In genomic region chr11:119567667-119568582, GRCh38 we compare ENCODE assay signal across 9 cellular contexts.
DNase-seq lines count a peak whose midpoint lies in the region; ATAC-seq and TF ChIP-seq lines count a peak whose summit lies in the region.
"Had no signal": no experiment of that assay in that cellular context is flagged by ENCODE, and none has a peak within 500 bp of the region (broad histone marks: within the 10 kb centered on the region; RNA-seq: fewer than 3 reads in every experiment).

No MANE protein-coding gene starts in this region.

- DNase-seq in activated B cell treated with CpG ODN at 0.5 μM for 24 hours (no peak), left lung (no peak), GF-D8 (lab: John Stamatoyannopoulos, UW) (no peak)
- no peak for DNase-seq in activated CD4-positive, alpha-beta memory T cell treated with anti-CD3 and anti-CD28 coated beads, Interleukin-2, amount 10 ng/mL, durations not matched to agents 7 days and 5 days
- DNase-seq in activated effector memory CD4-positive, alpha-beta T cell treated with Interleukin-2 at 50 U/mL for 16 hours: no peak

- H3K4me3 Mint-ChIP-seq in activated B cell treated with CpG ODN at 0.5 μM for 24 hours: no peak overlapping the region
- H3K4me3 Mint-ChIP-seq in activated CD4-positive, alpha-beta memory T cell treated with anti-CD3 and anti-CD28 coated beads, Interleukin-2, amount 10 ng/mL, durations not matched to agents 7 days and 5 days: no peak overlapping the region

- no peaks in the 10 kb centered on the region for H3K4me1 Mint-ChIP-seq in activated B cell treated with CpG ODN at 0.5 μM for 24 hours
- H3K4me1 Mint-ChIP-seq in activated CD4-positive, alpha-beta memory T cell treated with anti-CD3 and anti-CD28 coated beads, Interleukin-2, amount 10 ng/mL, durations not matched to agents 7 days and 5 days: no peaks in the 10 kb centered on the region

- no peaks in the 10 kb centered on the region for H3K36me3 ChIP-seq in left lung

- no peak for TF ChIP-seq CTCF in activated B cell treated with CpG ODN at 0.5 μM for 24 hours (IDR thresholded peaks at IDR 0.05)
- no peak for TF ChIP-seq CTCF in left lung (IDR thresholded peaks at IDR 0.05)

- no peak overlapping the region for H3K27ac Mint-ChIP-seq in activated B cell treated with CpG ODN at 0.5 μM for 24 hours
- H3K27ac Mint-ChIP-seq in activated CD4-positive, alpha-beta memory T cell treated with anti-CD3 and anti-CD28 coated beads, Interleukin-2, amount 10 ng/mL, durations not matched to agents 7 days and 5 days: no peak overlapping the region

- no peaks in the 10 kb centered on the region for H3K27me3 ChIP-seq in left lung

- POLR2A ChIA-PET in activated B cell treated with CpG ODN at 0.5 μM for 24 hours (lab: Charles Lee): no interaction called here
- POLR2A ChIA-PET in activated CD4-positive, alpha-beta memory T cell treated with anti-CD3 and anti-CD28 coated beads, Interleukin-2, amount 10 ng/mL, durations not matched to agents 7 days and 5 days (lab: Charles Lee): no interaction called here

- no peaks in the 10 kb centered on the region for H3K9me3 ChIP-seq in left lung

- peaks cover 5% of the 10 kb centered on the region for H3K27me3 Mint-ChIP-seq in activated B cell treated with CpG ODN at 0.5 μM for 24 hours
- H3K27me3 Mint-ChIP-seq in activated CD4-positive, alpha-beta memory T cell treated with anti-CD3 and anti-CD28 coated beads, Interleukin-2, amount 10 ng/mL, durations not matched to agents 7 days and 5 days: peaks cover 16% of the 10 kb centered on the region

- intact Hi-C loops in activated B cell treated with CpG ODN at 0.5 μM for 24 hours (cut with micrococcal nuclease) (no loop called here), left lung (cut with DNase I) (no loop called here)

- no peak overlapping the region for H3K4me3 ChIP-seq in left lung
- H3K4me3 ChIP-seq: PC-9 had no signal

- peaks cover 0 to 2% of the 10 kb centered on the region in 2 donors for H3K4me1 ChIP-seq in left lung

- CTCF ChIA-PET in activated B cell treated with CpG ODN at 0.5 μM for 24 hours (lab: Charles Lee): no interaction called here
- CTCF ChIA-PET in activated CD4-positive, alpha-beta memory T cell treated with anti-CD3 and anti-CD28 coated beads, Interleukin-2, amount 10 ng/mL, durations not matched to agents 7 days and 5 days (lab: Charles Lee): interaction anchor here (0.6 kb wide), 1 partner anchor 34 kb away, joined by 3 read pairs; no protein-coding TSS in a partner anchor

- ATAC-seq in GM18511 (IDR thresholded peaks at IDR 0.05; ENCODE audit: unreplicated experiment) (peak; percentile 75), HG03520 (IDR thresholded peaks at IDR 0.05; ENCODE audit: unreplicated experiment) (peak; percentile 41), activated B cell treated with CpG ODN at 0.5 μM for 24 hours (ENCODE audit: low read depth) (peak; percentile 60), left lung (peak; percentile 14), GM21576 (IDR thresholded peaks at IDR 0.05; ENCODE audit: unreplicated experiment) (no peak)

- H3K9me3 Mint-ChIP-seq in activated B cell treated with CpG ODN at 0.5 μM for 24 hours: peaks cover 5% of the 10 kb centered on the region
- no peaks in the 10 kb centered on the region for H3K9me3 Mint-ChIP-seq in activated CD4-positive, alpha-beta memory T cell treated with anti-CD3 and anti-CD28 coated beads, Interleukin-2, amount 10 ng/mL, durations not matched to agents 7 days and 5 days

- H3K27ac ChIP-seq in left lung: no peak overlapping the region
- H3K27ac ChIP-seq: PC-9 had no signal

- H3K36me3 Mint-ChIP-seq in activated B cell treated with CpG ODN at 0.5 μM for 24 hours (ENCODE audit: low read depth): no peaks in the 10 kb centered on the region
- no peaks in the 10 kb centered on the region for H3K36me3 Mint-ChIP-seq in activated CD4-positive, alpha-beta memory T cell treated with anti-CD3 and anti-CD28 coated beads, Interleukin-2, amount 10 ng/mL, durations not matched to agents 7 days and 5 days (ENCODE audit: low read depth)
